In the genomic region with DNA sequence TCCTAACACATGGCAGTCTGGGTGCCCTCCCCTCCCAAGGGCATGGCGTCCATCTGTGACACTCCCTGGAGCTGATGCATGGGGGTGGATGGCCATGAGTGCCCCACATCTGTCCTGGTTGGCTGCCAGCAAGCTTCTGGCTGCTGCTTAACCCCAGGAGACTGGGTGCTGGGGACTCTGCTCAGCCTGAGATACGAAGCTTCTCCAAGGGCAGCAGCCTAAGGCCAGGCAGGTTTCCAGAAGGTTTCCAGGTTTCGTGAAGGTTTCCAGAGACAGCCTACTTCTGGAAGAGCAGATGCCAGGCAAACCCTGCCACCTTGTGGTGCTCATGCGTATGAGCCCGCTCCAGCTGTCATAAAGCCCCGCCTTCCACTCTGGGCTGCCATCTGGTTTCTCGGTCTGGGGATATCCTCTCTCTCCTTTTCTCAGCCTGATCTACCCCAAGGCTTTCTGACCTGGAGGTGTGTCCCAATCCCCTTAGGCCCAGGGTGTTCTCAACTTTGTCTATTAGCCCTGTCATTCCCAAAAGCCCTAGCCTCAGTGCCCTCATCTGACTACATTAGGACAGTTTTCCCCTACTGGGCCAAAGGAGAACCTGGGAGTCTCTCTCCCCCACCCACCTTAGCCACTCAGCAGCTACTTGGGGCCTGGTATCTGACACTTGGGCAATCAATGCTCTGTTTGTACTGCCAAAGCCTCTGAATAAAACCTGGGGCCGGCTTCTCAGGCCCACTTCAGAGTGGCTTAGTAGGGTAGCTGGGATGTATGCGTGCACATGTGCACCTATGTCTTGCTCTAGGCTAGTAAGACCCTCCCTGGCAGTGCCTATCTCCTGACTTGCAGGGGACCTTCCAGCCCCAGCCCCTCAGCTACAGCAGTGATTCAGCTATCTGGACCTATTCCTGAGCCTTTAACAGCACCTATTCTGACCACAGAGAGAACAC, we compare ENCODE assay signal across 8 cellular contexts.
DNase-seq lines count a peak whose midpoint lies in the region; ATAC-seq lines count a peak whose summit lies in the region.

No MANE protein-coding gene starts in this region.

- ATAC-seq in GM21360 (IDR thresholded peaks at IDR 0.05; ENCODE audit: unreplicated experiment) (peak; percentile 94), HG03521 (IDR thresholded peaks at IDR 0.05; ENCODE audit: unreplicated experiment) (peak; percentile 78)

- DNase-seq in DMS79 (lab: John Stamatoyannopoulos, UW) = peak; percentile 7
- DNase-seq in NCI-H524 treated with DMSO at 0.1 percent for 48 hours (lab: John Stamatoyannopoulos, UW) = peak; percentile 81
- peak; percentile 70 for DNase-seq in activated CD8-positive, alpha-beta memory T cell treated with anti-CD3 and anti-CD28 coated beads, Interleukin-2, amount 50 U/mL, for 48 hours
- DNase-seq in fibroblast of peridontal ligament (ENCODE audit: extremely low read depth) = peak; percentile 74
- peak in 43 of 56 donors; percentile 5 to 78 (median 36) for DNase-seq in nucleus accumbens (lab: John Stamatoyannopoulos, UW)
- no peak for DNase-seq in DMS153 treated with DMSO at 0.1 percent for 48 hours (lab: John Stamatoyannopoulos, UW; ENCODE audit: unreplicated experiment)
